20 cellular contexts compared by ENCODE assay signal in genomic region chr9:137555179-137555578, GRCh38. TPM values are rescaled to one million over a fixed set of nuclear protein-coding genes. Genes with fewer than 3 reads are reported as not detected.
DNase-seq lines count a peak whose midpoint lies in the region; ATAC-seq, FAIRE-seq and TF ChIP-seq lines count a peak whose summit lies in the region.
"Had no signal": no experiment of that assay in that cellular context is flagged by ENCODE, and none has a peak within 500 bp of the region (broad histone marks: within the 10 kb centered on the region; RNA-seq: fewer than 3 reads in every experiment).

No MANE protein-coding gene starts in this region.

- H3K9me3 ChIP-seq in T-helper 17 cell (ENCODE audit: control insufficient read depth, low read length, poor library complexity, severe bottlenecking): no peaks in the 10 kb centered on the region
- H3K9me3 ChIP-seq in endothelial cell of umbilical vein (replicated peaks; ENCODE audit: control insufficient read depth, insufficient read depth, low read length): no peaks in the 10 kb centered on the region
- H3K9me3 ChIP-seq in stomach: no peaks in the 10 kb centered on the region
- H3K9me3 ChIP-seq: SJCRH30 had no signal

- no peaks in the 10 kb centered on the region for H3K9me1 ChIP-seq in endothelial cell of umbilical vein (replicated peaks; ENCODE audit: control insufficient read depth, extremely low read depth, insufficient read depth, low read length)

- intact Hi-C loops in endothelial cell of umbilical vein (cut with micrococcal nuclease): no loop called here
- intact Hi-C loops in stomach (cut with DNase I; ENCODE audit: low total_unique reads): no loop called here

- H3K4me1 Mint-ChIP-seq in T-helper 17 cell: peaks cover 6% of the 10 kb centered on the region
- H3K4me1 Mint-ChIP-seq in osteocyte (ENCODE audit: unreplicated experiment): peaks cover 7% of the 10 kb centered on the region

- no peak for ATAC-seq in T-helper 17 cell

- no peak overlapping the region for H3K4me3 ChIP-seq in endothelial cell of umbilical vein (replicated peaks in 1 of 3; ENCODE audit: insufficient read depth in 1 of 3, low read depth in 1 of 3, low read length in 3 of 3)
- H3K4me3 ChIP-seq in stomach: no peak overlapping the region
- H3K4me3 ChIP-seq: SJCRH30 had no signal

- H3K27me3 ChIP-seq in endothelial cell of umbilical vein (ENCODE audit: control insufficient read depth in 2 of 2, insufficient read depth in 2 of 2, low read length in 2 of 2) (no peaks in the 10 kb centered on the region), stomach (no peaks in the 10 kb centered on the region)
- H3K27me3 ChIP-seq: SJCRH30 had no signal

- H3K36me3 ChIP-seq in endothelial cell of umbilical vein (ENCODE audit: control insufficient read depth in 2 of 2, extremely low read depth in 1 of 2, insufficient read depth in 2 of 2, low read length in 2 of 2) (peaks cover 8 to 18% of the 10 kb centered on the region in 2 experiments), stomach (peaks cover 22 to 65% (median 61%) of the 10 kb centered on the region in 4 donors)

- H3K4me3 Mint-ChIP-seq in T-helper 17 cell (no peak overlapping the region), osteocyte (ENCODE audit: unreplicated experiment) (no peak overlapping the region)
- H3K4me3 Mint-ChIP-seq: CD14-positive monocyte had no signal

- TSS peak; percentile 19 for BruUV-seq in endothelial cell of umbilical vein (replicated peaks; lab: Mats Ljungman, UMichigan)

- H3K4me1 ChIP-seq in endothelial cell of umbilical vein (ENCODE audit: control insufficient read depth, extremely low read depth, insufficient read depth, low read length): peaks cover 9% of the 10 kb centered on the region
- H3K4me1 ChIP-seq in stomach: peaks cover 9 to 28% (median 22%) of the 10 kb centered on the region in 4 donors

- no peak for TF ChIP-seq EP300 in stomach (IDR thresholded peaks at IDR 0.05)

- no peaks in the 10 kb centered on the region for H4K20me1 ChIP-seq in endothelial cell of umbilical vein (replicated peaks; ENCODE audit: control insufficient read depth, extremely low read depth, insufficient read depth, low read length)

- H3K4me2 ChIP-seq in endothelial cell of umbilical vein (ENCODE audit: insufficient read depth, low read length): no peak overlapping the region

- DNase-seq in T-helper 17 cell (no peak), endothelial cell of umbilical vein (ENCODE audit: low read depth, low spot score) (no peak), NCI-H524 treated with DMSO at 0.1 percent for 48 hours (lab: John Stamatoyannopoulos, UW) (no peak), stomach (no peak), substantia nigra (lab: John Stamatoyannopoulos, UW) (no peak), osteocyte (ENCODE audit: extremely low spot score, unreplicated experiment) (no peak)
- DNase-seq: AML-193, EL, KG1, NCI-H187, NCI-H2227 treated with DMSO at 0.1 percent for 48 hours, NCI-H510A treated with DMSO at 0.1 percent for 48 hours, PC-3, SJCRH30 had no signal

- peak overlapping the region; percentile 93 for H3K27ac ChIP-seq in 22Rv1
- peak overlapping the region; percentile 39; the same call in 1 of the 2 replicates for H3K27ac ChIP-seq in C4-2B
- H3K27ac ChIP-seq in endothelial cell of umbilical vein (ENCODE audit: insufficient read depth, low read depth, low read length): no peak overlapping the region
- H3K27ac ChIP-seq in stomach: no peak overlapping the region
- H3K27ac ChIP-seq in substantia nigra (ENCODE audit: low read depth, low read length, poor library complexity, severe bottlenecking): no peak overlapping the region
- H3K27ac ChIP-seq: SJCRH30 had no signal

- no peak overlapping the region for H2AFZ ChIP-seq in endothelial cell of umbilical vein (ENCODE audit: low read depth, low read length)

- no peak overlapping the region for H3K9ac ChIP-seq in endothelial cell of umbilical vein (replicated peaks; ENCODE audit: extremely low read depth, insufficient read depth, low read length)

- H3K9me3 Mint-ChIP-seq in osteocyte (ENCODE audit: unreplicated experiment): no peaks in the 10 kb centered on the region

- no peak for FAIRE-seq in endothelial cell of umbilical vein (lab: Jason Lieb, UNC)
- FAIRE-seq: GM12891, GM18507, H54 had no signal

- dilution Hi-C loops in endothelial cell of umbilical vein (cut with MboI; ENCODE audit: extremely low pct_ligation_motif_present, low sequenced_read_pairs): no loop called here

- peaks cover 8% of the 10 kb centered on the region for H3K79me2 ChIP-seq in endothelial cell of umbilical vein (ENCODE audit: control insufficient read depth, insufficient read depth, low read length)

- no peaks in the 10 kb centered on the region for H3K27me3 Mint-ChIP-seq in T-helper 17 cell
- no peaks in the 10 kb centered on the region for H3K27me3 Mint-ChIP-seq in osteocyte (ENCODE audit: unreplicated experiment)

- peaks cover 8% of the 10 kb centered on the region for H3K36me3 Mint-ChIP-seq in T-helper 17 cell (ENCODE audit: low read depth)
- H3K36me3 Mint-ChIP-seq in osteocyte (ENCODE audit: unreplicated experiment): peaks cover 34% of the 10 kb centered on the region

- H3K27ac Mint-ChIP-seq in T-helper 17 cell (peak overlapping the region; percentile 11), osteocyte (ENCODE audit: unreplicated experiment) (no peak overlapping the region)

- CTCF ChIA-PET in endothelial cell of umbilical vein (lab: Charles Lee): no interaction called here

- POLR2A ChIA-PET in endothelial cell of umbilical vein (lab: Charles Lee): no interaction called here

- WGBS in stomach, 5 donors: 90 to 95% (median 92%) methylated on average over 10 of the region's 10 CpGs

- no peak for TF ChIP-seq POLR2A in endothelial cell of umbilical vein (IDR thresholded peaks at IDR 0.05; ENCODE audit: low read depth, low read length)
- no peak for TF ChIP-seq POLR2A in stomach (IDR thresholded peaks at IDR 0.05)

- TF ChIP-seq CTCF in 22Rv1 (IDR thresholded peaks at IDR 0.05) (no peak), C4-2B (conservative IDR thresholded peaks at IDR 0.05) (no peak), endothelial cell of umbilical vein (IDR thresholded peaks at IDR 0.05; ENCODE audit: extremely low read depth in 1 of 2, insufficient read depth in 1 of 2, low read depth in 1 of 2, low read length in 2 of 2) (no peak), stomach (IDR thresholded peaks at IDR 0.05) (no peak), osteocyte (IDR thresholded peaks at IDR 0.05) (no peak)

RNA-seq across cellular contexts. Expression of gene MRPL41, which starts 3.5 kb away (rescaled TPM):
- total RNA-seq in T-helper 17 cell: 10 to 100 TPM; 52.6 to 78.8 TPM
- 50.7 and 53.3 TPM in 2 replicates for total RNA-seq in endothelial cell of umbilical vein
- polyA plus RNA-seq in endothelial cell of umbilical vein: 50.4 and 90.1 TPM in 2 replicates
- polyA plus RNA-seq in endothelial cell of umbilical vein (2011; cell fraction: cytosol; rRNA removed): 23.9 and 47.2 TPM in 2 replicates
- 12.3 and 14.7 TPM in 2 replicates for polyA plus RNA-seq in endothelial cell of umbilical vein (2011; cell fraction: nucleus; rRNA removed)
- polyA plus RNA-seq in endothelial cell of umbilical vein (2012): 38.0 and 55.4 TPM in 2 replicates
- 6.6 and 8.1 TPM in 2 replicates for polyA minus RNA-seq in endothelial cell of umbilical vein
- polyA minus RNA-seq in endothelial cell of umbilical vein (2011; cell fraction: cytosol; rRNA and poly(A)+ RNA removed): 21.3 TPM
- 2.1 and 4.1 TPM in 2 replicates for polyA minus RNA-seq in endothelial cell of umbilical vein (2011; cell fraction: nucleus; rRNA and poly(A)+ RNA removed)
- total RNA-seq in stomach: 100 to 1,000 TPM in 1 of 5 donors, 10 to 100 TPM in 4; 23.3 to 282 (median 88.1) TPM
- 100 to 1,000 TPM; 115 to 183 (median 181) TPM for polyA plus RNA-seq in stomach
- 51.9 and 53.8 TPM in 2 replicates for total RNA-seq in osteocyte

RNA-seq across cellular contexts. Expression of gene PNPLA7, which starts 5.0 kb away (rescaled TPM):
- 1 to 10 TPM; 7.3 to 7.5 TPM for total RNA-seq in T-helper 17 cell
- total RNA-seq in endothelial cell of umbilical vein: 1.9 TPM in 2 replicates
- polyA plus RNA-seq in endothelial cell of umbilical vein: 1.0 and 1.2 TPM in 2 replicates
- polyA plus RNA-seq in endothelial cell of umbilical vein (2011; cell fraction: cytosol; rRNA removed): 0.30 and 0.37 TPM in 2 replicates
- 7.4 and 10.0 TPM in 2 replicates for polyA plus RNA-seq in endothelial cell of umbilical vein (2011; cell fraction: nucleus; rRNA removed)
- 0.92 and 1.1 TPM in 2 replicates for polyA plus RNA-seq in endothelial cell of umbilical vein (2012)
- 0.78 and 1.8 TPM in 2 replicates for polyA minus RNA-seq in endothelial cell of umbilical vein
- 0.72 TPM for polyA minus RNA-seq in endothelial cell of umbilical vein (2011; cell fraction: cytosol; rRNA and poly(A)+ RNA removed)
- 2.8 and 3.6 TPM in 2 replicates for polyA minus RNA-seq in endothelial cell of umbilical vein (2011; cell fraction: nucleus; rRNA and poly(A)+ RNA removed)
- 10 to 100 TPM in 4 of 5 donors, 1 to 10 TPM in 1; 3.5 to 51.3 (median 21.4) TPM for total RNA-seq in stomach
- polyA plus RNA-seq in stomach: 10 to 100 TPM in 2 of 3 donors, 1 to 10 TPM in 1; 9.2 to 15.6 (median 14.1) TPM
- 7.1 and 7.2 TPM in 2 replicates for total RNA-seq in osteocyte

RNA-seq across cellular contexts. Expression of gene DPH7, which starts 23.5 kb away (rescaled TPM):
- total RNA-seq in T-helper 17 cell (10 to 100 TPM; 46.1 to 52.0 TPM), endothelial cell of umbilical vein (43.2 TPM in 2 replicates), stomach (100 to 1,000 TPM in 1 of 5 donors, 10 to 100 TPM in 4; 14.3 to 134 (median 25.5) TPM), osteocyte (37.3 and 39.5 TPM in 2 replicates)
- polyA plus RNA-seq in endothelial cell of umbilical vein (40.8 and 41.8 TPM in 2 replicates), stomach (10 to 100 TPM; 14.9 to 39.6 (median 20.0) TPM)
- 29.5 and 37.5 TPM in 2 replicates for polyA plus RNA-seq in endothelial cell of umbilical vein (2011; cell fraction: cytosol; rRNA removed)
- 144 and 146 TPM in 2 replicates for polyA plus RNA-seq in endothelial cell of umbilical vein (2011; cell fraction: nucleus; rRNA removed)
- polyA plus RNA-seq in endothelial cell of umbilical vein (2012): 23.9 and 26.7 TPM in 2 replicates
- 25.6 and 26.6 TPM in 2 replicates for polyA minus RNA-seq in endothelial cell of umbilical vein
- polyA minus RNA-seq in endothelial cell of umbilical vein (2011; cell fraction: cytosol; rRNA and poly(A)+ RNA removed): 18.8 TPM
- polyA minus RNA-seq in endothelial cell of umbilical vein (2011; cell fraction: nucleus; rRNA and poly(A)+ RNA removed): 25.6 and 29.5 TPM in 2 replicates

RNA-seq across cellular contexts. Expression of gene ZMYND19, which starts 35.1 kb away (rescaled TPM):
- 10 to 100 TPM; 12.1 to 18.2 TPM for total RNA-seq in T-helper 17 cell
- 32.6 and 35.4 TPM in 2 replicates for total RNA-seq in endothelial cell of umbilical vein
- 22.3 and 22.8 TPM in 2 replicates for polyA plus RNA-seq in endothelial cell of umbilical vein
- polyA plus RNA-seq in endothelial cell of umbilical vein (2011; cell fraction: cytosol; rRNA removed): 19.3 and 21.9 TPM in 2 replicates
- 42.1 and 43.3 TPM in 2 replicates for polyA plus RNA-seq in endothelial cell of umbilical vein (2011; cell fraction: nucleus; rRNA removed)
- 21.3 and 23.6 TPM in 2 replicates for polyA plus RNA-seq in endothelial cell of umbilical vein (2012)
- polyA minus RNA-seq in endothelial cell of umbilical vein: 8.6 and 10.9 TPM in 2 replicates
- polyA minus RNA-seq in endothelial cell of umbilical vein (2011; cell fraction: cytosol; rRNA and poly(A)+ RNA removed): 42.3 TPM
- polyA minus RNA-seq in endothelial cell of umbilical vein (2011; cell fraction: nucleus; rRNA and poly(A)+ RNA removed): 10.8 and 12.6 TPM in 2 replicates
- total RNA-seq in stomach: 10 to 100 TPM in 4 of 5 donors, 1 to 10 TPM in 1; 9.4 to 40.6 (median 31.9) TPM
- 10 to 100 TPM; 17.0 to 30.0 (median 21.1) TPM for polyA plus RNA-seq in stomach
- total RNA-seq in osteocyte: 30.3 and 31.4 TPM in 2 replicates

RNA-seq across cellular contexts. Expression of gene ARRDC1, which starts 50.3 kb away (rescaled TPM):
- total RNA-seq in T-helper 17 cell (10 to 100 TPM; 54.8 to 83.8 TPM), endothelial cell of umbilical vein (21.5 and 22.5 TPM in 2 replicates), stomach (100 to 1,000 TPM in 4 of 5 donors, 10 to 100 TPM in 1; 31.8 to 185 (median 148) TPM), osteocyte (28.7 and 30.2 TPM in 2 replicates)
- polyA plus RNA-seq in endothelial cell of umbilical vein (51.0 and 64.3 TPM in 2 replicates), stomach (100 to 1,000 TPM in 2 of 3 donors, 10 to 100 TPM in 1; 93.5 to 134 (median 128) TPM)
- polyA plus RNA-seq in endothelial cell of umbilical vein (2011; cell fraction: cytosol; rRNA removed): 22.6 and 30.4 TPM in 2 replicates
- polyA plus RNA-seq in endothelial cell of umbilical vein (2011; cell fraction: nucleus; rRNA removed): 130 and 153 TPM in 2 replicates
- polyA plus RNA-seq in endothelial cell of umbilical vein (2012): 20.9 and 28.6 TPM in 2 replicates
- 24.6 and 25.7 TPM in 2 replicates for polyA minus RNA-seq in endothelial cell of umbilical vein
- polyA minus RNA-seq in endothelial cell of umbilical vein (2011; cell fraction: cytosol; rRNA and poly(A)+ RNA removed): 48.2 TPM
- 35.8 and 48.0 TPM in 2 replicates for polyA minus RNA-seq in endothelial cell of umbilical vein (2011; cell fraction: nucleus; rRNA and poly(A)+ RNA removed)

Comparison
In these comparisons a context has a peak if more than half of its experiments do, and no peak if none do; other contexts are left out.
1. H3K27ac ChIP-seq: peak in 22Rv1 (single experiment) and C4-2B (single experiment); none in endothelial cell of umbilical vein (single experiment), stomach (0 of 5) and substantia nigra (single experiment).